In the genomic region with DNA sequence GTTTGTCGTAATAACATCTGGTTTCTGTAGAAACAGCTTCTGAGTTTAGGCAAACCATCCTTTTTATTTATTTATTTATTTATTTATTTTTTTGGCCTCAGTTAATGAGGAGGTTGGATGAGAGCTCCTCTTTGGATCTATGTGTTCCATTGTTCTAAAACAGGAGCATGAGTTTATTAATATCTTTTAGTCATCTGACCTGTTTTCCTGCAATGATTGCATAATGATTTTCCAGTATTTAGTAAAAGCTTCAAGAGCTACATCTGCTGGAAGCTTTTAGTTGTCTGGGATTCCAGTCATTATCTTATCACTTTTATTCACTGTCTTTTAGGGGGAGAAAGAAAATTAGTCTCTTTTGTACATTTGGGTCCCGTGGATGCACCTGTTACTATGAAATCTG, we compare ENCODE assay signal across 17 cellular contexts.
DNase-seq lines count a peak whose midpoint lies in the region; ATAC-seq and TF ChIP-seq lines count a peak whose summit lies in the region.
"Had no signal": no experiment of that assay in that cellular context is flagged by ENCODE, and none has a peak within 500 bp of the region (broad histone marks: within the 10 kb centered on the region; RNA-seq: fewer than 3 reads in every experiment).

No MANE protein-coding gene starts in this region.

- no peaks in the 10 kb centered on the region for H3K27me3 Mint-ChIP-seq in glutamatergic neuron (ENCODE audit: unreplicated experiment)
- no peaks in the 10 kb centered on the region for H3K27me3 Mint-ChIP-seq in endothelial cell (ENCODE audit: unreplicated experiment)
- H3K27me3 Mint-ChIP-seq: activated CD8-positive, alpha-beta T cell treated with anti-CD3 and anti-CD28 coated beads for 36 hours; activated naive CD8-positive, alpha-beta T cell treated with anti-CD3 and anti-CD28 coated beads, Interleukin-2, amount 10 ng/mL, durations not matched to agents 7 days and 5 days had no signal

- no peak overlapping the region for H3K4me3 ChIP-seq in heart right ventricle
- H3K4me3 ChIP-seq in adipocyte (ENCODE audit: low read length), result no peak overlapping the region
- H3K4me3 ChIP-seq in stomach, result no peak overlapping the region

- 55 to 77% methylated on average over 2 of the region's 2 CpGs for WGBS in heart right ventricle, 2 donors
- 77 to 85% (median 78%) methylated on average over 2 of the region's 2 CpGs for WGBS in stomach, 5 donors

- no peaks in the 10 kb centered on the region for H3K36me3 ChIP-seq in heart right ventricle
- H3K36me3 ChIP-seq in adipocyte (ENCODE audit: control insufficient read depth, insufficient read depth, low read length, severe bottlenecking), result no peaks in the 10 kb centered on the region
- H3K36me3 ChIP-seq in stomach, result no peaks in the 10 kb centered on the region

- no peaks in the 10 kb centered on the region for H3K36me3 Mint-ChIP-seq in glutamatergic neuron (ENCODE audit: unreplicated experiment)
- no peaks in the 10 kb centered on the region for H3K36me3 Mint-ChIP-seq in endothelial cell (ENCODE audit: low read depth, unreplicated experiment)
- H3K36me3 Mint-ChIP-seq: activated naive CD8-positive, alpha-beta T cell treated with anti-CD3 and anti-CD28 coated beads, Interleukin-2, amount 10 ng/mL, durations not matched to agents 7 days and 5 days had no signal

- no peak for TF ChIP-seq POLR2A in stomach (IDR thresholded peaks at IDR 0.05)

- no peaks in the 10 kb centered on the region for H3K27me3 ChIP-seq in heart right ventricle
- no peaks in the 10 kb centered on the region for H3K27me3 ChIP-seq in adipocyte (replicated peaks; ENCODE audit: control insufficient read depth, insufficient read depth, low read length)
- no peaks in the 10 kb centered on the region for H3K27me3 ChIP-seq in stomach

- H3K4me1 ChIP-seq in heart right ventricle (peaks cover 0 to 8% (median 0%) of the 10 kb centered on the region in 9 donors), adipocyte (ENCODE audit: control insufficient read depth, insufficient read depth, low read length) (peaks cover 7% of the 10 kb centered on the region), stomach (no peaks in the 10 kb centered on the region)

- peaks cover 5% of the 10 kb centered on the region for H3K9me3 Mint-ChIP-seq in glutamatergic neuron (ENCODE audit: unreplicated experiment)
- no peaks in the 10 kb centered on the region for H3K9me3 Mint-ChIP-seq in endothelial cell (ENCODE audit: unreplicated experiment)
- H3K9me3 Mint-ChIP-seq: activated CD8-positive, alpha-beta T cell treated with anti-CD3 and anti-CD28 coated beads for 36 hours; activated naive CD8-positive, alpha-beta T cell treated with anti-CD3 and anti-CD28 coated beads, Interleukin-2, amount 10 ng/mL, durations not matched to agents 7 days and 5 days; neural crest cell had no signal

- TF ChIP-seq EP300 in stomach (IDR thresholded peaks at IDR 0.05), result no peak

- intact Hi-C loops in Right ventricle myocardium superior (cut with DNase I), result no loop called here
- intact Hi-C loops in heart right ventricle (cut with DNase I), result no loop called here
- intact Hi-C loops in stomach (cut with DNase I; ENCODE audit: low total_unique reads), result no loop called here

- peaks cover 0 to 4% (median 0%) of the 10 kb centered on the region in 11 donors for H3K9me3 ChIP-seq in heart right ventricle
- no peaks in the 10 kb centered on the region for H3K9me3 ChIP-seq in adipocyte (ENCODE audit: control insufficient read depth, low read length)
- H3K9me3 ChIP-seq in stomach, result no peaks in the 10 kb centered on the region

- H3K27ac ChIP-seq in heart right ventricle (no peak overlapping the region), stomach (no peak overlapping the region)

- ATAC-seq in Right ventricle myocardium superior (ENCODE audit: poor library complexity) (peak; percentile 59), heart right ventricle (no peak), GM19395 (IDR thresholded peaks at IDR 0.05; ENCODE audit: unreplicated experiment) (no peak)
- ATAC-seq: activated CD8-positive, alpha-beta T cell treated with anti-CD3 and anti-CD28 coated beads for 36 hours; WTC11 had no signal

- DNase-seq in Right ventricle myocardium superior (no peak), heart right ventricle (no peak), adipocyte (ENCODE audit: low read depth) (peak; percentile 44), glutamatergic neuron (no peak), endothelial cell (ENCODE audit: low spot score) (no peak), cerebellum (ENCODE audit: low spot score) (no peak), stomach (no peak)
- DNase-seq: activated CD8-positive, alpha-beta T cell treated with anti-CD3 and anti-CD28 coated beads for 36 hours; activated naive CD8-positive, alpha-beta T cell treated with anti-CD3 and anti-CD28 coated beads, Interleukin-2, amount 10 ng/mL, durations not matched to agents 7 days and 5 days; activated T-cell treated with anti-CD3 and anti-CD28 coated beads, Interleukin-2, amount 50 U/mL, for 48 hours; GDM1; H9; mesendoderm had no signal

- H3K27ac Mint-ChIP-seq in glutamatergic neuron (ENCODE audit: unreplicated experiment), result peak overlapping the region; percentile 91
- H3K27ac Mint-ChIP-seq in endothelial cell (ENCODE audit: unreplicated experiment), result no peak overlapping the region
- H3K27ac Mint-ChIP-seq: activated CD8-positive, alpha-beta T cell treated with anti-CD3 and anti-CD28 coated beads for 36 hours; activated naive CD8-positive, alpha-beta T cell treated with anti-CD3 and anti-CD28 coated beads, Interleukin-2, amount 10 ng/mL, durations not matched to agents 7 days and 5 days; H9; T-helper 1 cell treated with Interleukin-12 subunit alpha and Interleukin-12 subunit beta and Interleukin-4 antibody, amounts not matched to agents 30 μg/mL and 1 μg/mL, for 36 hours; WTC11 had no signal

- no peak overlapping the region for H3K9ac ChIP-seq in adipocyte (ENCODE audit: low read length)

- peaks cover 29% of the 10 kb centered on the region for H3K4me1 Mint-ChIP-seq in glutamatergic neuron (ENCODE audit: low read depth, unreplicated experiment)
- H3K4me1 Mint-ChIP-seq in endothelial cell (ENCODE audit: unreplicated experiment), result no peaks in the 10 kb centered on the region
- H3K4me1 Mint-ChIP-seq: activated naive CD8-positive, alpha-beta T cell treated with anti-CD3 and anti-CD28 coated beads, Interleukin-2, amount 10 ng/mL, durations not matched to agents 7 days and 5 days; neural crest cell had no signal

- TF ChIP-seq CTCF in heart right ventricle (IDR thresholded peaks at IDR 0.05), result peak in 1 of 9 donors; percentile 4
- TF ChIP-seq CTCF in glutamatergic neuron (IDR thresholded peaks at IDR 0.05; ENCODE audit: partially characterized antibody, unreplicated experiment), result no peak
- TF ChIP-seq CTCF in endothelial cell (IDR thresholded peaks at IDR 0.05; ENCODE audit: unreplicated experiment), result no peak
- no peak for TF ChIP-seq CTCF in stomach (IDR thresholded peaks at IDR 0.05)

- H3K4me3 Mint-ChIP-seq in glutamatergic neuron (ENCODE audit: unreplicated experiment), result peak overlapping the region; percentile 41
- H3K4me3 Mint-ChIP-seq in endothelial cell (ENCODE audit: unreplicated experiment), result no peak overlapping the region
- H3K4me3 Mint-ChIP-seq: activated CD8-positive, alpha-beta T cell treated with anti-CD3 and anti-CD28 coated beads for 36 hours; activated naive CD8-positive, alpha-beta T cell treated with anti-CD3 and anti-CD28 coated beads, Interleukin-2, amount 10 ng/mL, durations not matched to agents 7 days and 5 days; H9; neural crest cell; T-helper 1 cell treated with Interleukin-12 subunit alpha and Interleukin-12 subunit beta and Interleukin-4 antibody, amounts not matched to agents 30 μg/mL and 1 μg/mL, for 36 hours; WTC11 had no signal
